Comparison of ENCODE assay signal across 8 cellular contexts in the genomic region with DNA sequence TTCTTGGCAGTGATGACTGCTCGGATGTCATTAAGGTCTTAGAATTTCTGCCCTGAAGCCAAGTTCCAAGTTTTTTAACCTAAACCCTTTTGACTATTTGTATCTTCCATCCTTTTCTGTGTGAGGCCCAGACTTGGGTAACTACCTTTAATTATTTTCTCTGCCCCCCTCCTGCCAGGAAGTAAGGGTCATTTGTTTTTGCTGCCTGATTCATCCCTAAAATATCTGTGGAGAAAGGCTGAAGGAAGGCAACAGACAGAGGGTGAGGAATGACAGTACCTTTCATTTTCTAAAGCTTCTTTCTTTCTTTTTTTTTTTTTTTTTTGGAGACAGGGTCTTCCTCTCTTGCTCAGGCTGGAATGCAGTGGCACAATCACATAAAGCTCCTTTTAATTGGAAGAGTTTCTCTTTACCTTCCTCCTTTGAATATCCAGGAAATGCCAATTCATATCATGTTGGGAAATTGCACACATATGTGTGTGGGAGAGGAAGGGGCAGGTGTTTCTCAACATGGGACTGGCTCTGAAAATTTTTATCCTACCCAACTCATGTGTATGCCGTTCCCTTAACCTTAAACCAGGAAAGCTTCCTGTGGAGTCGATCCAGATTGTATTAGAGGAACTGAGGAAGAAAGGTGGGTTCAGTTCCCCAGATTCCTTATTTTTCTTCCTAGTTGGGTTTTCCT. TPM values are rescaled to one million over a fixed set of nuclear protein-coding genes. Genes with fewer than 3 reads are reported as not detected.
DNase-seq lines count a peak whose midpoint lies in the region; ATAC-seq, FAIRE-seq and TF ChIP-seq lines count a peak whose summit lies in the region.

No MANE protein-coding gene starts in this region.

- peaks cover 27% of the 10 kb centered on the region for H3K36me3 Mint-ChIP-seq in endodermal cell (ENCODE audit: low read depth)

- no peaks in the 10 kb centered on the region for H3K9me2 ChIP-seq in OCI-LY7 (ENCODE audit: insufficient read depth, low read length)

- H4K20me1 ChIP-seq in DND-41 (ENCODE audit: insufficient read depth, low read length) (no peaks in the 10 kb centered on the region), OCI-LY7 (ENCODE audit: insufficient read depth, low read length) (no peaks in the 10 kb centered on the region), osteoblast (ENCODE audit: insufficient read depth, low read length) (no peaks in the 10 kb centered on the region)

- FAIRE-seq in GM19239 (lab: Jason Lieb, UNC) = no peak

- TSS peak; percentile 84 for BruUV-seq in OCI-LY7 (replicated peaks; lab: Mats Ljungman, UMichigan)

- H3K36me3 ChIP-seq in DND-41 (ENCODE audit: insufficient read depth, low read length) = peaks cover 42% of the 10 kb centered on the region
- H3K36me3 ChIP-seq in OCI-LY7 (ENCODE audit: insufficient read depth, low read length) = peaks cover 38% of the 10 kb centered on the region
- H3K36me3 ChIP-seq in endodermal cell (ENCODE audit: control insufficient read depth, insufficient read depth, low read length) = peaks cover 27% of the 10 kb centered on the region
- peaks cover 34% of the 10 kb centered on the region for H3K36me3 ChIP-seq in osteoblast (ENCODE audit: insufficient read depth, low read length)

- H3K27me3 ChIP-seq in DND-41 (ENCODE audit: insufficient read depth, low read length, poor library complexity) = no peaks in the 10 kb centered on the region
- no peaks in the 10 kb centered on the region for H3K27me3 ChIP-seq in endodermal cell (ENCODE audit: control insufficient read depth, insufficient read depth, low read length, poor library complexity, severe bottlenecking)
- no peaks in the 10 kb centered on the region for H3K27me3 ChIP-seq in osteoblast (ENCODE audit: insufficient read depth, low read length)

- H3K27ac Mint-ChIP-seq in endodermal cell = no peak overlapping the region

- no peak for TF ChIP-seq CTCF in DND-41 (IDR thresholded peaks at IDR 0.05; ENCODE audit: borderline replicate concordance, extremely low read depth, low read length, poor library complexity, severe bottlenecking)
- TF ChIP-seq CTCF in OCI-LY7 (conservative IDR thresholded peaks at IDR 0.05; ENCODE audit: low read length) = no peak
- no peak for TF ChIP-seq CTCF in endodermal cell (conservative IDR thresholded peaks at IDR 0.05)
- no peak for TF ChIP-seq CTCF in osteoblast (IDR thresholded peaks at IDR 0.05; ENCODE audit: extremely low read depth, low read depth, low read length)

- peak overlapping the region; percentile 97 for H3K4me3 Mint-ChIP-seq in endodermal cell

- DNase-seq in DND-41 (no peak), OCI-LY7 (ENCODE audit: low spot score) (no peak), endodermal cell (no peak), osteoblast (ENCODE audit: insufficient read length, low spot score, missing footprints) (peak; percentile 71), left lobe of liver (ENCODE audit: low spot score) (no peak), AG20443 (ENCODE audit: low spot score) (no peak), GM19239 (ENCODE audit: insufficient read length, low spot score) (no peak)

- peaks cover 22% of the 10 kb centered on the region for H3K79me2 ChIP-seq in DND-41 (ENCODE audit: insufficient read depth, low read length)
- peaks cover 12% of the 10 kb centered on the region; the same call in 1 of the 2 replicates for H3K79me2 ChIP-seq in OCI-LY7 (ENCODE audit: insufficient read depth, low read depth, low read length)
- H3K79me2 ChIP-seq in osteoblast (ENCODE audit: insufficient read depth, low read length) = peaks cover 7% of the 10 kb centered on the region

- H3K9me3 ChIP-seq in DND-41 (ENCODE audit: insufficient read depth, low read length, severe bottlenecking) (no peaks in the 10 kb centered on the region), OCI-LY7 (ENCODE audit: low read length) (no peaks in the 10 kb centered on the region), endodermal cell (ENCODE audit: control insufficient read depth, low read length) (no peaks in the 10 kb centered on the region), osteoblast (ENCODE audit: low read depth, low read length) (no peaks in the 10 kb centered on the region)

- no peaks in the 10 kb centered on the region for H3K9me3 Mint-ChIP-seq in endodermal cell

- POLR2A ChIA-PET in OCI-LY7 (lab: Charles Lee) = interaction anchor here (0.6 to 1.3 kb wide), 7 partner anchors 12 to 190 kb away, joined by 3 to 6 read pairs (median 3); a partner anchor contains a TSS

- no peaks in the 10 kb centered on the region for H3K27me3 Mint-ChIP-seq in endodermal cell (ENCODE audit: insufficient read depth)

- H3K9ac ChIP-seq in DND-41 (ENCODE audit: low read depth, low read length) (peak overlapping the region; percentile 82), endodermal cell (ENCODE audit: extremely low read depth, low read length, poor library complexity, severe bottlenecking) (peak overlapping the region; percentile 66)

- H3K4me1 ChIP-seq in DND-41 (ENCODE audit: insufficient read depth, low read length) (peaks cover 24% of the 10 kb centered on the region), OCI-LY7 (ENCODE audit: insufficient read depth, low read length, poor library complexity, severe bottlenecking) (peaks cover 7% of the 10 kb centered on the region), endodermal cell (ENCODE audit: control insufficient read depth, insufficient read depth, low read length) (no peaks in the 10 kb centered on the region), osteoblast (ENCODE audit: insufficient read depth, low read length) (peaks cover 28% of the 10 kb centered on the region)

- H3K4me3 ChIP-seq in DND-41 (ENCODE audit: low read depth in 1 of 2, low read length in 2 of 2) (peak overlapping the region; percentile 61 to 93), OCI-LY7 (ENCODE audit: low read depth, low read length, poor library complexity, severe bottlenecking) (peak overlapping the region; percentile 88), endodermal cell (ENCODE audit: low read length) (peak overlapping the region; percentile 95), osteoblast (ENCODE audit: insufficient read depth, low read length) (peak overlapping the region; percentile 88)

- H3K27ac ChIP-seq in DND-41 (ENCODE audit: low read length) (peak overlapping the region; percentile 88), OCI-LY7 (ENCODE audit: low read depth, low read length, poor library complexity, severe bottlenecking) (peak overlapping the region; percentile 42), endodermal cell (ENCODE audit: low read depth, low read length) (no peak overlapping the region), osteoblast (ENCODE audit: low read depth, low read length) (peak overlapping the region; percentile 86)

- peaks cover 7% of the 10 kb centered on the region for H3K4me1 Mint-ChIP-seq in endodermal cell

- 64 to 86% methylated on average over 1 to 3 of the region's 3 CpGs for WGBS in endodermal cell (ENCODE audit: insufficient coverage in 1 of 2, insufficient read length in 1 of 2), 2 experiments

- CTCF ChIA-PET in OCI-LY7 (lab: Charles Lee; ENCODE audit: unreplicated experiment) = interaction anchor here (0.5 kb wide), 1 partner anchor 32 kb away, joined by 3 read pairs; no protein-coding TSS in a partner anchor

- intact Hi-C loops in OCI-LY7 (cut with micrococcal nuclease; ENCODE audit: unreplicated experiment) = no loop called here

- peak overlapping the region; percentile 95 for H2AFZ ChIP-seq in DND-41 (ENCODE audit: low read depth, low read length)
- H2AFZ ChIP-seq in OCI-LY7 (ENCODE audit: low read length) = peak overlapping the region; percentile 61; the same call in 1 of the 2 replicates
- peak overlapping the region; percentile 95 for H2AFZ ChIP-seq in osteoblast (ENCODE audit: low read length)

- ATAC-seq in DND-41 (ENCODE audit: insufficient read depth, low read depth) = no peak
- no peak for ATAC-seq in left lobe of liver
- ATAC-seq in GM18502 (IDR thresholded peaks at IDR 0.05; ENCODE audit: poor library complexity, unreplicated experiment) = no peak

- peak overlapping the region; percentile 86 for H3K4me2 ChIP-seq in DND-41 (ENCODE audit: insufficient read depth, low read length)
- peak overlapping the region; percentile 88 for H3K4me2 ChIP-seq in OCI-LY7 (ENCODE audit: low read length)
- peak overlapping the region; percentile 98 for H3K4me2 ChIP-seq in osteoblast (ENCODE audit: insufficient read depth, low read length)

RNA-seq across cellular contexts. Expression of a gene that starts 1.0 kb away (rescaled TPM):
- 70.7 and 78.4 TPM in 2 replicates for total RNA-seq in OCI-LY7 (2014; rRNA removed; shearing (Covaris generic))
- total RNA-seq in OCI-LY7 (2022) = 83.9 and 84.1 TPM in 2 replicates
- 100 to 1,000 TPM; 114 to 126 TPM for total RNA-seq in endodermal cell
- 106 TPM for polyA plus RNA-seq in endodermal cell (2013, experiment 1 of 2)
- polyA plus RNA-seq in endodermal cell (2013, experiment 2 of 2) = 100 TPM
- total RNA-seq in osteoblast = 46.7 and 55.7 TPM in 2 replicates
- total RNA-seq in left lobe of liver = 30.9 TPM

RNA-seq across cellular contexts. Expression of a gene that starts 6.2 kb away (rescaled TPM):
- 1.2 and 2.4 TPM in 2 replicates for total RNA-seq in OCI-LY7 (2014; rRNA removed; shearing (Covaris generic))
- total RNA-seq in OCI-LY7 (2022) (8.3 and 10.9 TPM in 2 replicates), endodermal cell (1 to 10 TPM; 2.1 to 3.3 TPM), osteoblast (under 0.01 TPM in 1 of 2 replicates, not detected in the other), left lobe of liver (0.53 TPM)
- polyA plus RNA-seq in endodermal cell (2013, experiment 1 of 2) = 0.96 TPM
- polyA plus RNA-seq in endodermal cell (2013, experiment 2 of 2) = 0.46 TPM

RNA-seq across cellular contexts. Expression of a gene that starts 13.2 kb away (rescaled TPM):
- not detected in 2 replicates for total RNA-seq in OCI-LY7 (2014; rRNA removed; shearing (Covaris generic))
- total RNA-seq in OCI-LY7 (2022) = not detected in 2 replicates
- 1 to 10 TPM; 4.9 to 5.1 TPM for total RNA-seq in endodermal cell
- polyA plus RNA-seq in endodermal cell (2013, experiment 1 of 2) = 11.1 TPM
- 7.9 TPM for polyA plus RNA-seq in endodermal cell (2013, experiment 2 of 2)
- not detected in 2 replicates for total RNA-seq in osteoblast
- 3.4 TPM for total RNA-seq in left lobe of liver

RNA-seq across cellular contexts. Expression of a gene that starts 24.3 kb away (rescaled TPM):
- 36.6 and 38.2 TPM in 2 replicates for total RNA-seq in OCI-LY7 (2014; rRNA removed; shearing (Covaris generic))
- total RNA-seq in OCI-LY7 (2022) (32.1 and 34.9 TPM in 2 replicates), endodermal cell (10 to 100 TPM; 64.6 to 67.8 TPM), osteoblast (44.2 and 47.4 TPM in 2 replicates), left lobe of liver (62.9 TPM)
- polyA plus RNA-seq in endodermal cell (2013, experiment 1 of 2) = 70.4 TPM
- polyA plus RNA-seq in endodermal cell (2013, experiment 2 of 2) = 70.9 TPM

RNA-seq across cellular contexts. Expression of a gene that starts 24.5 kb away (rescaled TPM):
- 0.06 TPM in 1 of 2 replicates, not detected in the other for total RNA-seq in OCI-LY7 (2014; rRNA removed; shearing (Covaris generic))
- not detected in 2 replicates for total RNA-seq in OCI-LY7 (2022)
- not detected for total RNA-seq in endodermal cell
- not detected for polyA plus RNA-seq in endodermal cell (2013, experiment 1 of 2)
- not detected for polyA plus RNA-seq in endodermal cell (2013, experiment 2 of 2)
- total RNA-seq in osteoblast = 0.88 TPM in 1 of 2 replicates, not detected in the other
- total RNA-seq in left lobe of liver = not detected
